In genomic region chr14:96629082-96629481, GRCh38 we compare ENCODE assay signal across 22 cellular contexts.
DNase-seq lines count a peak whose midpoint lies in the region; ATAC-seq and TF ChIP-seq lines count a peak whose summit lies in the region.
"Had no signal": no experiment of that assay in that cellular context is flagged by ENCODE, and none has a peak within 500 bp of the region (broad histone marks: within the 10 kb centered on the region; RNA-seq: fewer than 3 reads in every experiment).

No MANE protein-coding gene starts in this region.

- H3K9me3 Mint-ChIP-seq in type B pancreatic cell = no peaks in the 10 kb centered on the region
- H3K9me3 Mint-ChIP-seq: GM23338 had no signal

- no peaks in the 10 kb centered on the region for H3K9me3 ChIP-seq in Peyer's patch
- H3K9me3 ChIP-seq: BE2C, MG63 had no signal

- no peak overlapping the region for H3K27ac Mint-ChIP-seq in type B pancreatic cell
- H3K27ac Mint-ChIP-seq: GM23338 had no signal

- H3K4me1 ChIP-seq in Peyer's patch = no peaks in the 10 kb centered on the region
- H3K4me1 ChIP-seq: BE2C had no signal

- no peaks in the 10 kb centered on the region for H3K36me3 ChIP-seq in Peyer's patch
- H3K36me3 ChIP-seq: BE2C, MG63 had no signal

- peaks cover 9% of the 10 kb centered on the region for H3K27me3 Mint-ChIP-seq in type B pancreatic cell

- H3K27me3 ChIP-seq in Peyer's patch = no peaks in the 10 kb centered on the region
- H3K27me3 ChIP-seq: BE2C, MG63 had no signal

- no peaks in the 10 kb centered on the region for H3K4me1 Mint-ChIP-seq in type B pancreatic cell (ENCODE audit: unreplicated experiment)

- TF ChIP-seq CTCF in Peyer's patch (IDR thresholded peaks at IDR 0.05) (no peak), type B pancreatic cell (conservative IDR thresholded peaks at IDR 0.05) (no peak)

- H3K27ac ChIP-seq in Peyer's patch = no peak overlapping the region
- H3K27ac ChIP-seq: HL-60 had no signal

- peak; percentile 52 for DNase-seq in activated effector memory CD4-positive, alpha-beta T cell treated with anti-CD3 and anti-CD28 coated beads, Interleukin-2, amount 50 U/mL, for 16 hours
- no peak for DNase-seq in activated effector memory CD4-positive, alpha-beta T cell treated with Interleukin-2 at 50 U/mL for 16 hours
- DNase-seq in Peyer's patch (peak in 2 of 3 donors; percentile 4 to 9), mesenteric fat pad (ENCODE audit: low spot score) (peak; percentile 64), type B pancreatic cell (ENCODE audit: extremely low spot score, unreplicated experiment) (peak; percentile 39), NCI-H2171 (lab: John Stamatoyannopoulos, UW) (no peak)
- DNase-seq: BE2C, DMS79 treated with DMSO at 0.1 percent for 48 hours, HCEC 1CT, MG63, NCI-H1417, NCI-H1694 treated with DMSO at 0.1 percent for 48 hours, NCI-H2081 treated with DMSO at 0.1 percent for 48 hours, NCI-H446 treated with DMSO at 0.1 percent for 48 hours, NCI-H526 treated with DMSO at 0.1 percent for 48 hours, OCI-M1 had no signal

- TF ChIP-seq POLR2A in Peyer's patch (IDR thresholded peaks at IDR 0.05) = no peak

- ATAC-seq in HG02571 (IDR thresholded peaks at IDR 0.05; ENCODE audit: unreplicated experiment) = no peak
- ATAC-seq: GM23338, HepG2, K562, Right ventricle myocardium inferior had no signal

- no peaks in the 10 kb centered on the region for H3K36me3 Mint-ChIP-seq in type B pancreatic cell

- no peak overlapping the region for H3K4me3 Mint-ChIP-seq in type B pancreatic cell
- H3K4me3 Mint-ChIP-seq: GM23338 had no signal

- H3K4me3 ChIP-seq in Peyer's patch = no peak overlapping the region
- H3K4me3 ChIP-seq: GM23338, K562, MG63 had no signal

Comparison
In these comparisons a context has a peak if more than half of its experiments do, and no peak if none do; other contexts are left out.
1. DNase-seq: peak in activated effector memory CD4-positive, alpha-beta T cell treated with anti-CD3 and anti-CD28 coated beads, Interleukin-2, amount 50 U/mL, for 16 hours (single experiment), Peyer's patch (2 of 3), mesenteric fat pad (single experiment) and type B pancreatic cell (single experiment); none in activated effector memory CD4-positive, alpha-beta T cell treated with Interleukin-2 at 50 U/mL for 16 hours (single experiment) and NCI-H2171 (single experiment).